In genomic region chr9:131097948-131098278, GRCh38 we compare ENCODE assay signal across 15 cellular contexts. TPM values are rescaled to one million over a fixed set of nuclear protein-coding genes. Genes with fewer than 3 reads are reported as not detected.
DNase-seq lines count a peak whose midpoint lies in the region; ATAC-seq and TF ChIP-seq lines count a peak whose summit lies in the region.
"Had no signal": no experiment of that assay in that cellular context is flagged by ENCODE, and none has a peak within 500 bp of the region (broad histone marks: within the 10 kb centered on the region; RNA-seq: fewer than 3 reads in every experiment).

No MANE protein-coding gene starts in this region.

- H3K36me3 Mint-ChIP-seq in nephron (ENCODE audit: low read depth), result peaks cover 5% of the 10 kb centered on the region
- H3K36me3 Mint-ChIP-seq in activated CD4-positive, alpha-beta T cell treated with anti-CD3 and anti-CD28 coated beads, Interleukin-2, amount 10 ng/mL, durations not matched to agents 24 days and 14 days (ENCODE audit: low read depth), result no peaks in the 10 kb centered on the region
- H3K36me3 Mint-ChIP-seq: stimulated activated effector memory CD8-positive, alpha-beta T cell treated with anti-CD3 and anti-CD28 coated beads, Interleukin-12 subunit alpha, Interleukin-12 subunit beta, amount 100 ng/mL, for 72 hours had no signal

- 0 out of 2 replicates have a peak, but pooled peaks cover 4% of the 10 kb centered on the region for H3K79me2 ChIP-seq in PC-9 (ENCODE audit: low read depth)

- peak overlapping the region; percentile 78 to 91 (median 86) for H3K4me3 Mint-ChIP-seq in nephron
- H3K4me3 Mint-ChIP-seq in activated CD4-positive, alpha-beta T cell treated with anti-CD3 and anti-CD28 coated beads, Interleukin-2, amount 10 ng/mL, durations not matched to agents 24 days and 14 days, result no peak overlapping the region

- CTCF ChIA-PET in PC-9 (lab: Charles Lee), result interaction anchor here (0.9 to 1.1 kb wide), 2 partner anchors 41 to 42 kb away, joined by 3 read pairs; no protein-coding TSS in a partner anchor

- POLR2A ChIA-PET in PC-9 (lab: Charles Lee; ENCODE audit: unreplicated experiment), result interaction anchor here (1.8 kb wide), 1 partner anchor 27 kb away, joined by 7 read pairs; the partner anchor contains the start of gene NUP214

- no peaks in the 10 kb centered on the region for H3K9me3 ChIP-seq in PC-9 (ENCODE audit: insufficient read depth, low read depth)
- H3K9me3 ChIP-seq in esophagus muscularis mucosa, result no peaks in the 10 kb centered on the region
- no peaks in the 10 kb centered on the region for H3K9me3 ChIP-seq in thoracic aorta

- no peak for TF ChIP-seq EP300 in esophagus muscularis mucosa (IDR thresholded peaks at IDR 0.05)

- DNase-seq in PC-9 (no peak), esophagus muscularis mucosa (ENCODE audit: extremely low spot score) (no peak), thoracic aorta (ENCODE audit: low spot score) (no peak), NCI-H1436 treated with DMSO at 0.1 percent for 48 hours (lab: John Stamatoyannopoulos, UW) (no peak), GM19238 (ENCODE audit: insufficient read length, low spot score) (no peak)
- no peak for DNase-seq in activated CD4-positive, alpha-beta T cell treated with anti-CD3 and anti-CD28 coated beads, Interleukin-2, amount 10 ng/mL, durations not matched to agents 24 days and 14 days
- DNase-seq: activated naive CD4-positive, alpha-beta T cell treated with Interleukin-2 at 50 U/mL for 16 hours; central memory CD4-positive, alpha-beta T cell; NCI-H2081 treated with DMSO at 0.1 percent for 48 hours; NCI-H774; SHP77; stimulated activated CD4-positive, alpha-beta T cell treated with anti-CD3 and anti-CD28 coated beads, Interleukin-4, amount 100 ng/mL, for 1 hour had no signal

- peak overlapping the region; percentile 81 for H3K4me2 ChIP-seq in PC-9

- H3K4me1 ChIP-seq in PC-9 (replicated peaks; ENCODE audit: insufficient read depth) (peaks cover 23% of the 10 kb centered on the region), esophagus muscularis mucosa (peaks cover 21 to 52% (median 39%) of the 10 kb centered on the region in 4 donors), thoracic aorta (ENCODE audit: control insufficient read depth in 1 of 2, low read depth in 2 of 2) (peaks cover 2 to 40% of the 10 kb centered on the region in 2 donors)

- H3K36me3 ChIP-seq in PC-9 (ENCODE audit: low read depth) (no peaks in the 10 kb centered on the region), esophagus muscularis mucosa (no peaks in the 10 kb centered on the region), thoracic aorta (no peaks in the 10 kb centered on the region)

- H3K9me3 Mint-ChIP-seq in nephron, result no peaks in the 10 kb centered on the region
- no peaks in the 10 kb centered on the region for H3K9me3 Mint-ChIP-seq in activated CD4-positive, alpha-beta T cell treated with anti-CD3 and anti-CD28 coated beads, Interleukin-2, amount 10 ng/mL, durations not matched to agents 24 days and 14 days
- H3K9me3 Mint-ChIP-seq: stimulated activated effector memory CD8-positive, alpha-beta T cell treated with anti-CD3 and anti-CD28 coated beads, Interleukin-12 subunit alpha, Interleukin-12 subunit beta, amount 100 ng/mL, for 72 hours had no signal

- BruUV-seq in PC-9 (replicated peaks; lab: Mats Ljungman, UMichigan), result no TSS peak

- H3K9me2 ChIP-seq in PC-9 (ENCODE audit: insufficient read depth), result no peaks in the 10 kb centered on the region

- H3K4me1 Mint-ChIP-seq in nephron, result peaks cover 47% of the 10 kb centered on the region
- peaks cover 3% of the 10 kb centered on the region for H3K4me1 Mint-ChIP-seq in activated CD4-positive, alpha-beta T cell treated with anti-CD3 and anti-CD28 coated beads, Interleukin-2, amount 10 ng/mL, durations not matched to agents 24 days and 14 days

- peaks cover 17% of the 10 kb centered on the region; the same call in 1 of the 2 replicates for H3F3A ChIP-seq in PC-9 (ENCODE audit: insufficient read depth, low read depth)

- no peak for ATAC-seq in thoracic aorta (ENCODE audit: insufficient number of reproducible peaks, low FRiP score, low read depth)
- ATAC-seq: stimulated activated effector memory CD8-positive, alpha-beta T cell treated with anti-CD3 and anti-CD28 coated beads, Interleukin-12 subunit alpha, Interleukin-12 subunit beta, amount 100 ng/mL, for 72 hours had no signal

- H3K4me3 ChIP-seq in PC-9 (no peak overlapping the region), esophagus muscularis mucosa (peak overlapping the region; percentile 16 to 64 (median 60)), thoracic aorta (peak overlapping the region; percentile 74)

- 91% methylated on average over 7 of the region's 8 CpGs for WGBS in esophagus muscularis mucosa

- H3K27ac ChIP-seq in PC-9, result no peak overlapping the region
- H3K27ac ChIP-seq in esophagus muscularis mucosa (replicated peaks in 1 of 4), result peak overlapping the region in 1 of 4 donors; percentile 7
- H3K27ac ChIP-seq in thoracic aorta, result peak overlapping the region; percentile 30 to 53

- intact Hi-C loops in PC-9 (cut with micrococcal nuclease; ENCODE audit: unreplicated experiment), result no loop called here
- intact Hi-C loops in esophagus muscularis mucosa (cut with DNase I), result no loop called here
- intact Hi-C loops in activated CD4-positive, alpha-beta T cell treated with anti-CD3 and anti-CD28 coated beads, Interleukin-2, amount 10 ng/mL, durations not matched to agents 24 days and 14 days (cut with micrococcal nuclease), result no loop called here

- H4K20me1 ChIP-seq in PC-9 (ENCODE audit: insufficient read depth), result peaks cover 14% of the 10 kb centered on the region; the same call in 1 of the 2 replicates

- peaks cover 38% of the 10 kb centered on the region for H3K27me3 Mint-ChIP-seq in nephron (ENCODE audit: low read depth)
- H3K27me3 Mint-ChIP-seq in activated CD4-positive, alpha-beta T cell treated with anti-CD3 and anti-CD28 coated beads, Interleukin-2, amount 10 ng/mL, durations not matched to agents 24 days and 14 days, result peaks cover 35% of the 10 kb centered on the region

- no peak overlapping the region for H2AFZ ChIP-seq in PC-9

- no peaks in the 10 kb centered on the region for H3K27me3 ChIP-seq in PC-9 (ENCODE audit: insufficient read depth, low read depth)
- H3K27me3 ChIP-seq in esophagus muscularis mucosa, result peaks cover 0 to 66% (median 28%) of the 10 kb centered on the region in 4 donors
- no peaks in the 10 kb centered on the region for H3K27me3 ChIP-seq in thoracic aorta (replicated peaks; ENCODE audit: insufficient read depth)

- no peak for TF ChIP-seq POLR2A in esophagus muscularis mucosa (IDR thresholded peaks at IDR 0.05; ENCODE audit: low read depth)

- no peak for TF ChIP-seq CTCF in PC-9 (conservative IDR thresholded peaks at IDR 0.05)
- no peak for TF ChIP-seq CTCF in esophagus muscularis mucosa (IDR thresholded peaks at IDR 0.05)
- TF ChIP-seq CTCF in nephron (IDR thresholded peaks at IDR 0.05; ENCODE audit: unreplicated experiment in 3 of 3), result no peak
- no peak for TF ChIP-seq CTCF in thoracic aorta (IDR thresholded peaks at IDR 0.05)

- peak overlapping the region in 1 of 3 experiments; percentile 91 for H3K27ac Mint-ChIP-seq in nephron
- H3K27ac Mint-ChIP-seq in activated CD4-positive, alpha-beta T cell treated with anti-CD3 and anti-CD28 coated beads, Interleukin-2, amount 10 ng/mL, durations not matched to agents 24 days and 14 days, result no peak overlapping the region
- H3K27ac Mint-ChIP-seq: stimulated activated effector memory CD8-positive, alpha-beta T cell treated with anti-CD3 and anti-CD28 coated beads, Interleukin-12 subunit alpha, Interleukin-12 subunit beta, amount 100 ng/mL, for 72 hours had no signal

RNA-seq across cellular contexts. Expression of gene AIF1L, which starts 1.6 kb away (rescaled TPM):
- total RNA-seq in PC-9 (2021), result 85.2 and 87.3 TPM in 2 replicates
- 10 to 100 TPM in 3 of 4 donors, 1 to 10 TPM in 1; 9.1 to 24.8 (median 19.3) TPM for total RNA-seq in esophagus muscularis mucosa
- total RNA-seq in thoracic aorta, result 10 to 100 TPM; 18.8 to 21.9 TPM
- total RNA-seq in activated CD4-positive, alpha-beta T cell treated with anti-CD3 and anti-CD28 coated beads, Interleukin-2, amount 10 ng/mL, durations not matched to agents 24 days and 14 days, result 0.59 and 0.72 TPM in 2 replicates
- total RNA-seq: LHCN-M2 had no signal

RNA-seq across cellular contexts. Expression of gene NUP214, which starts 27.5 kb away (rescaled TPM):
- 49.6 and 59.0 TPM in 2 replicates for total RNA-seq in PC-9 (2021)
- total RNA-seq in esophagus muscularis mucosa, result 10 to 100 TPM; 26.4 to 36.2 (median 28.7) TPM
- total RNA-seq in thoracic aorta, result 10 to 100 TPM; 44.3 to 55.0 TPM
- total RNA-seq in activated CD4-positive, alpha-beta T cell treated with anti-CD3 and anti-CD28 coated beads, Interleukin-2, amount 10 ng/mL, durations not matched to agents 24 days and 14 days, result 77.7 and 79.2 TPM in 2 replicates
